ENCODE assay signal across 7 cellular contexts in genomic region chr14:69636718-69637480, GRCh38. TPM values are rescaled to one million over a fixed set of nuclear protein-coding genes. Genes with fewer than 3 reads are reported as not detected.
DNase-seq lines count a peak whose midpoint lies in the region; ATAC-seq and TF ChIP-seq lines count a peak whose summit lies in the region.

No MANE protein-coding gene starts in this region.

- H3K4me1 Mint-ChIP-seq in activated naive CD8-positive, alpha-beta T cell treated with anti-CD3 and anti-CD28 coated beads for 36 hours = peaks cover 73% of the 10 kb centered on the region
- peaks cover 88% of the 10 kb centered on the region for H3K4me1 Mint-ChIP-seq in stimulated activated naive CD8-positive, alpha-beta T cell treated with anti-CD3 and anti-CD28 coated beads, Interleukin-15, amount 100 ng/mL, for 72 hours

- peak overlapping the region; percentile 41 for H3K4me3 Mint-ChIP-seq in activated naive CD8-positive, alpha-beta T cell treated with anti-CD3 and anti-CD28 coated beads for 36 hours
- peak overlapping the region; percentile 61 to 75 for H3K4me3 Mint-ChIP-seq in stimulated activated naive CD8-positive, alpha-beta T cell treated with anti-CD3 and anti-CD28 coated beads, Interleukin-15, amount 100 ng/mL, for 72 hours

- peaks cover 16% of the 10 kb centered on the region for H3K9me3 ChIP-seq in KOPT-K1 (ENCODE audit: insufficient read depth, low read length, poor library complexity, severe bottlenecking)
- peaks cover 0 to 2% of the 10 kb centered on the region in 2 donors for H3K9me3 ChIP-seq in left lung
- H3K9me3 ChIP-seq in A673 (ENCODE audit: low read depth, low read length, poor library complexity, severe bottlenecking) = peaks cover 17% of the 10 kb centered on the region

- intact Hi-C loops in left lung (cut with DNase I) (no loop called here), A673 (cut with micrococcal nuclease; ENCODE audit: unreplicated experiment) (no loop called here)

- no TSS peak for BruUV-seq in A673 (replicated peaks; lab: Mats Ljungman, UMichigan)

- CTCF ChIA-PET in A673 (lab: Charles Lee) = no interaction called here

- H3K36me3 Mint-ChIP-seq in activated naive CD8-positive, alpha-beta T cell treated with anti-CD3 and anti-CD28 coated beads for 36 hours = peaks cover 33% of the 10 kb centered on the region

- H3K27ac Mint-ChIP-seq in activated naive CD8-positive, alpha-beta T cell treated with anti-CD3 and anti-CD28 coated beads for 36 hours = peak overlapping the region; percentile 91
- peak overlapping the region; percentile 91 to 95 for H3K27ac Mint-ChIP-seq in stimulated activated naive CD8-positive, alpha-beta T cell treated with anti-CD3 and anti-CD28 coated beads, Interleukin-15, amount 100 ng/mL, for 72 hours

- peaks cover 13% of the 10 kb centered on the region for H3K9me3 Mint-ChIP-seq in activated naive CD8-positive, alpha-beta T cell treated with anti-CD3 and anti-CD28 coated beads for 36 hours
- H3K9me3 Mint-ChIP-seq in stimulated activated naive CD8-positive, alpha-beta T cell treated with anti-CD3 and anti-CD28 coated beads, Interleukin-15, amount 100 ng/mL, for 72 hours = peaks cover 10 to 14% of the 10 kb centered on the region in 2 donors

- no peak for ATAC-seq in left lung
- no peak for ATAC-seq in stimulated activated naive CD8-positive, alpha-beta T cell treated with anti-CD3 and anti-CD28 coated beads, Interleukin-15, amount 100 ng/mL, for 72 hours
- ATAC-seq in GM21367 (IDR thresholded peaks at IDR 0.05; ENCODE audit: unreplicated experiment) = no peak
- no peak for ATAC-seq in GM19395 (IDR thresholded peaks at IDR 0.05; ENCODE audit: unreplicated experiment)

- no peak for DNase-seq in activated naive CD8-positive, alpha-beta T cell treated with anti-CD3 and anti-CD28 coated beads for 36 hours
- DNase-seq in left lung = no peak
- no peak for DNase-seq in stimulated activated naive CD8-positive, alpha-beta T cell treated with anti-CD3 and anti-CD28 coated beads, Interleukin-15, amount 100 ng/mL, for 72 hours
- DNase-seq in A673 (ENCODE audit: low spot score) = no peak

- TF ChIP-seq CTCF in left lung (IDR thresholded peaks at IDR 0.05) = no peak
- no peak for TF ChIP-seq CTCF in A673 (conservative IDR thresholded peaks at IDR 0.05; ENCODE audit: low read depth, low read length)

- H3K27ac ChIP-seq in KOPT-K1 (ENCODE audit: low read depth, low read length, poor library complexity, severe bottlenecking) (peak overlapping the region; percentile 49), left lung (peak overlapping the region; percentile 69 to 74), A673 (ENCODE audit: low read depth, low read length, poor library complexity, severe bottlenecking) (no peak overlapping the region)

- H3K27me3 ChIP-seq in left lung (no peaks in the 10 kb centered on the region), A673 (replicated peaks; ENCODE audit: insufficient read depth, low read depth, low read length, poor library complexity) (no peaks in the 10 kb centered on the region)

- no peaks in the 10 kb centered on the region for H3K27me3 Mint-ChIP-seq in activated naive CD8-positive, alpha-beta T cell treated with anti-CD3 and anti-CD28 coated beads for 36 hours
- no peaks in the 10 kb centered on the region for H3K27me3 Mint-ChIP-seq in stimulated activated naive CD8-positive, alpha-beta T cell treated with anti-CD3 and anti-CD28 coated beads, Interleukin-15, amount 100 ng/mL, for 72 hours

- POLR2A ChIA-PET in A673 (lab: Charles Lee; ENCODE audit: low non-redundant PET) = no interaction called here

- H3K36me3 ChIP-seq in KOPT-K1 (ENCODE audit: insufficient read depth, low read length) = no peaks in the 10 kb centered on the region
- peaks cover 0 to 2% of the 10 kb centered on the region in 2 donors for H3K36me3 ChIP-seq in left lung
- no peaks in the 10 kb centered on the region for H3K36me3 ChIP-seq in A673 (ENCODE audit: insufficient read depth, low read length, poor library complexity, severe bottlenecking)

- H3K4me3 ChIP-seq in left lung = no peak overlapping the region
- no peak overlapping the region for H3K4me3 ChIP-seq in A673 (ENCODE audit: low read depth, low read length, poor library complexity, severe bottlenecking)

- peaks cover 55 to 91% of the 10 kb centered on the region in 2 donors for H3K4me1 ChIP-seq in left lung
- H3K4me1 ChIP-seq in A673 (ENCODE audit: insufficient read depth, low read length, poor library complexity, severe bottlenecking) = peaks cover 11% of the 10 kb centered on the region

RNA-seq across cellular contexts. Expression of gene SUSD6, which starts 25.5 kb away (rescaled TPM):
- 10 to 100 TPM; 26.3 TPM for total RNA-seq in activated naive CD8-positive, alpha-beta T cell treated with anti-CD3 and anti-CD28 coated beads for 36 hours
- total RNA-seq in left lung (10 to 100 TPM; 63.8 to 77.4 TPM), A673 (2021) (9.2 and 13.1 TPM in 2 replicates)
